ENCODE assay signal across 9 cellular contexts in genomic region chr2:187541086-187542085, GRCh38.
DNase-seq lines count a peak whose midpoint lies in the region; ATAC-seq and TF ChIP-seq lines count a peak whose summit lies in the region.
"Had no signal": no experiment of that assay in that cellular context is flagged by ENCODE, and none has a peak within 500 bp of the region (broad histone marks: within the 10 kb centered on the region; RNA-seq: fewer than 3 reads in every experiment).

No MANE protein-coding gene starts in this region.

- peak overlapping the region; percentile 53; the same call in 1 of the 2 replicates for H3K27ac ChIP-seq in HEK293 (ENCODE audit: extremely low read depth, low read depth, low read length)

- 0 out of 3 replicates have a peak, but pooled peaks cover 0 to 3% of the 10 kb centered on the region in 2 experiments for H3K36me3 ChIP-seq in HEK293 (ENCODE audit: control insufficient read depth in 2 of 2, insufficient read depth in 1 of 2, low read length in 2 of 2)

- CTCF ChIA-PET in HEK293 (lab: Yijun Ruan, JAX), result interaction anchor here (1.0 kb wide), 1 partner anchor 15 kb away, joined by 3 read pairs; no protein-coding TSS in a partner anchor

- POLR2A ChIA-PET in HEK293 (lab: Yijun Ruan, JAX), result no interaction called here

- TF ChIP-seq CTCF in HEK293 (tag by site-specific recombination; IDR thresholded peaks at IDR 0.05) (no peak), GM20000 (IDR thresholded peaks at IDR 0.05; ENCODE audit: extremely low read depth, missing control alignments) (no peak)

- peak; percentile 79 for DNase-seq in brain pericyte (ENCODE audit: low read depth, low spot score)
- DNase-seq in kidney glomerular epithelial cell (lab: John Stamatoyannopoulos, UW), result peak; percentile 66
- DNase-seq in superior temporal gyrus (ENCODE audit: extremely low spot score), result peak; percentile 7
- DNase-seq in retina, result no peak
- DNase-seq in GM20000 (ENCODE audit: low spot score), result no peak
- no peak for DNase-seq in NCI-H510A treated with DMSO at 0.1 percent for 48 hours (lab: John Stamatoyannopoulos, UW)
- DNase-seq: activated CD4-positive, alpha-beta T cell treated with anti-CD3 and anti-CD28 coated beads, Interleukin-2, amount 50 U/mL, for 48 hours had no signal

- ATAC-seq in GM21737 (IDR thresholded peaks at IDR 0.05; ENCODE audit: unreplicated experiment), result no peak

- H3K4me3 ChIP-seq in HEK293 (ENCODE audit: low read depth, low read length), result no peak overlapping the region

- H3K4me1 ChIP-seq in HEK293 (ENCODE audit: control insufficient read depth, insufficient read depth, low read length), result peaks cover 23% of the 10 kb centered on the region; the same call in 1 of the 2 replicates

- H3K9me3 ChIP-seq in HEK293 (ENCODE audit: control insufficient read depth, insufficient read depth, low read depth, low read length), result no peaks in the 10 kb centered on the region

TF ChIP-seq in HEK293, 187 proteins besides CTCF, POLR2A, EP300 and RAD21 (continues in another document):
- TF ChIP-seq OSR2 (tag by site-specific recombination; IDR thresholded peaks at IDR 0.05), result no peak
- no peak for TF ChIP-seq ZNF157 (tag by site-specific recombination; IDR thresholded peaks at IDR 0.05)
- TF ChIP-seq, protein P1, sequence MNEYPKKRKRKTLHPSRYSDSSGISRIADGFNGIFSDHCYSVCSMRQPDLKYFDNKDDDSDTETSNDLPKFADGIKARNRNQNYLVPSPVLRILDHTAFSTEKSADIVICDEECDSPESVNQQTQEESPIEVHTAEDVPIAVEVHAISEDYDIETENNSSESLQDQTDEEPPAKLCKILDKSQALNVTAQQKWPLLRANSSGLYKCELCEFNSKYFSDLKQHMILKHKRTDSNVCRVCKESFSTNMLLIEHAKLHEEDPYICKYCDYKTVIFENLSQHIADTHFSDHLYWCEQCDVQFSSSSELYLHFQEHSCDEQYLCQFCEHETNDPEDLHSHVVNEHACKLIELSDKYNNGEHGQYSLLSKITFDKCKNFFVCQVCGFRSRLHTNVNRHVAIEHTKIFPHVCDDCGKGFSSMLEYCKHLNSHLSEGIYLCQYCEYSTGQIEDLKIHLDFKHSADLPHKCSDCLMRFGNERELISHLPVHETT (tag by site-specific recombination; IDR thresholded peaks at IDR 0.05), result no peak
- TF ChIP-seq, protein P2, sequence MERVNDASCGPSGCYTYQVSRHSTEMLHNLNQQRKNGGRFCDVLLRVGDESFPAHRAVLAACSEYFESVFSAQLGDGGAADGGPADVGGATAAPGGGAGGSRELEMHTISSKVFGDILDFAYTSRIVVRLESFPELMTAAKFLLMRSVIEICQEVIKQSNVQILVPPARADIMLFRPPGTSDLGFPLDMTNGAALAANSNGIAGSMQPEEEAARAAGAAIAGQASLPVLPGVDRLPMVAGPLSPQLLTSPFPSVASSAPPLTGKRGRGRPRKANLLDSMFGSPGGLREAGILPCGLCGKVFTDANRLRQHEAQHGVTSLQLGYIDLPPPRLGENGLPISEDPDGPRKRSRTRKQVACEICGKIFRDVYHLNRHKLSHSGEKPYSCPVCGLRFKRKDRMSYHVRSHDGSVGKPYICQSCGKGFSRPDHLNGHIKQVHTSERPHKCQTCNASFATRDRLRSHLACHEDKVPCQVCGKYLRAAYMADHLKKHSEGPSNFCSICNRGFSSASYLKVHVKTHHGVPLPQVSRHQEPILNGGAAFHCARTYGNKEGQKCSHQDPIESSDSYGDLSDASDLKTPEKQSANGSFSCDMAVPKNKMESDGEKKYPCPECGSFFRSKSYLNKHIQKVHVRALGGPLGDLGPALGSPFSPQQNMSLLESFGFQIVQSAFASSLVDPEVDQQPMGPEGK (tag by site-specific recombination; IDR thresholded peaks at IDR 0.05), result no peak
- 0 out of 2 replicates have a peak, but pooled peaks have one; percentile 31 for TF ChIP-seq IKZF3 (tag by site-specific recombination; IDR thresholded peaks at IDR 0.05)
- peak; percentile 18; the same call in 1 of the 2 replicates for TF ChIP-seq PRDM1 (tag by site-specific recombination; IDR thresholded peaks at IDR 0.05)
- TF ChIP-seq ZNF558 (tag by site-specific recombination; IDR thresholded peaks at IDR 0.05), result no peak
- no peak for TF ChIP-seq ZNF114 (tag by site-specific recombination; IDR thresholded peaks at IDR 0.05)
- no peak for TF ChIP-seq ZBTB20 (tag by site-specific recombination; IDR thresholded peaks at IDR 0.05)
- TF ChIP-seq EGR2 (tag by site-specific recombination; IDR thresholded peaks at IDR 0.05; ENCODE audit: low read depth), result no peak
- TF ChIP-seq, protein P3, sequence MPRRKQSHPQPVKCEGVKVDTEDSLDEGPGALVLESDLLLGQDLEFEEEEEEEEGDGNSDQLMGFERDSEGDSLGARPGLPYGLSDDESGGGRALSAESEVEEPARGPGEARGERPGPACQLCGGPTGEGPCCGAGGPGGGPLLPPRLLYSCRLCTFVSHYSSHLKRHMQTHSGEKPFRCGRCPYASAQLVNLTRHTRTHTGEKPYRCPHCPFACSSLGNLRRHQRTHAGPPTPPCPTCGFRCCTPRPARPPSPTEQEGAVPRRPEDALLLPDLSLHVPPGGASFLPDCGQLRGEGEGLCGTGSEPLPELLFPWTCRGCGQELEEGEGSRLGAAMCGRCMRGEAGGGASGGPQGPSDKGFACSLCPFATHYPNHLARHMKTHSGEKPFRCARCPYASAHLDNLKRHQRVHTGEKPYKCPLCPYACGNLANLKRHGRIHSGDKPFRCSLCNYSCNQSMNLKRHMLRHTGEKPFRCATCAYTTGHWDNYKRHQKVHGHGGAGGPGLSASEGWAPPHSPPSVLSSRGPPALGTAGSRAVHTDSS (tag by site-specific recombination; IDR thresholded peaks at IDR 0.05), result no peak
- TF ChIP-seq ZNF248 (tag by site-specific recombination; IDR thresholded peaks at IDR 0.05), result no peak
- TF ChIP-seq SP7 (tag by site-specific recombination; IDR thresholded peaks at IDR 0.05), result peak; percentile 42; the same call in 1 of the 2 replicates
- TF ChIP-seq PRDM4 (tag by site-specific recombination; IDR thresholded peaks at IDR 0.05), result no peak
- TF ChIP-seq ZNF776 (tag by site-specific recombination; IDR thresholded peaks at IDR 0.05; ENCODE audit: borderline replicate concordance), result no peak
- no peak for TF ChIP-seq ZNF121 (tag by site-specific recombination; IDR thresholded peaks at IDR 0.05)
- no peak for TF ChIP-seq BCL11B (tag by site-specific recombination; IDR thresholded peaks at IDR 0.05; ENCODE audit: low read depth)
- no peak for TF ChIP-seq ZNF560 (tag by site-specific recombination; IDR thresholded peaks at IDR 0.05; ENCODE audit: borderline replicate concordance)
- no peak for TF ChIP-seq ZBTB26 (tag by site-specific recombination; optimal IDR thresholded peaks at IDR 0.05)
- no peak for TF ChIP-seq ZNF354C (tag by site-specific recombination; IDR thresholded peaks at IDR 0.05; ENCODE audit: borderline replicate concordance, low read depth)
- peak; percentile 86 for TF ChIP-seq ZNF629 (tag by site-specific recombination; IDR thresholded peaks at IDR 0.05)
- TF ChIP-seq ZBTB1 (tag by site-specific recombination; IDR thresholded peaks at IDR 0.05), result no peak
- TF ChIP-seq ZNF596 (tag by site-specific recombination; IDR thresholded peaks at IDR 0.05), result no peak
- TF ChIP-seq ZNF837 (tag by site-specific recombination; IDR thresholded peaks at IDR 0.05), result no peak
- TF ChIP-seq ZNF138 (tag by site-specific recombination; IDR thresholded peaks at IDR 0.05; ENCODE audit: borderline replicate concordance), result no peak
- TF ChIP-seq ZNF585B (tag by site-specific recombination; IDR thresholded peaks at IDR 0.05), result no peak
- no peak for TF ChIP-seq ZNF768 (tag by site-specific recombination; IDR thresholded peaks at IDR 0.05)
- TF ChIP-seq KLF7 (tag by site-specific recombination; IDR thresholded peaks at IDR 0.05; ENCODE audit: borderline replicate concordance), result no peak
- TF ChIP-seq ZNF184 (tag by site-specific recombination; IDR thresholded peaks at IDR 0.05), result no peak
- no peak for TF ChIP-seq ZNF221 (tag by site-specific recombination; IDR thresholded peaks at IDR 0.05; ENCODE audit: borderline replicate concordance)

Comparison
In these comparisons a context has a peak if more than half of its experiments do, and no peak if none do; other contexts are left out.
1. DNase-seq: peak in brain pericyte (single experiment), kidney glomerular epithelial cell (single experiment) and superior temporal gyrus (single experiment); none in retina (single experiment), GM20000 (single experiment) and NCI-H510A treated with DMSO at 0.1 percent for 48 hours (single experiment).